9 cellular contexts compared by ENCODE assay signal in the genomic region with DNA sequence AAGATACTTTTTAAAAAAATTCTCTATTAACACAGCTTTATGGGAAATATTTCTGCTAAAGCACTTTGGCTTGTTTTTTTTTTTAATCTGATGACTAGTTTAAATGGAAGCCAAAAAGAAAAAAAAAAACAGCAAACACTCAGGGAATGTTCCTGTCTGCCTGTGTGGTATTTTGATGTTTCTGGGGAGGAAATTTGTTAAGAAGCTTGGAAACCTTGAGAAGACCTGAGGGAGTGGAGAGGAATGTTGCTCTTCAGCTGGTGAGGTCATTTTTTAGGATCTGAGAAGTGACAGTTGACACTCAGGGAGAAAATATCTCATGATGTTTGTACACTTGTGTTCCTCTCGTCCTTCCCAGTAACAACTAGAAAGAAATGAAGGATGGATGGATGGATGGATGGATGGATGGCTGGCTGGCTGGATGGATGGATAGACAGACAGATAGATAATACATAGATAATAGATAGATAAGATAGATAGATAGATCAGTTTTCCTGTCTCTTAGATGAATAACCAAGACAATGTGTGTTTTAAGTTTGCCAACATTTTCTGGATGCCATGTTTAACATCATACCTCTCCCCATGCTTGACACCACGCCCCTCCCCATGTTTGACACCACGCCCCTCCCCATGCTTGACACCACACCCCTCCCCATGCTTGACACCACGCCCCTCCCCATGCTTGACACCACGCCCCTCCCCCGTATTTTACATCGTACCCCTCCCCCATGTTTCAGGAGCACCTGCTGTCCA.
A peak's percentile ranks its signal among the peaks of the same experiment; 100 is the strongest.
DNase-seq lines count a peak whose midpoint lies in the region; ATAC-seq and TF ChIP-seq lines count a peak whose summit lies in the region.
"Had no signal": no experiment of that assay in that cellular context is flagged by ENCODE, and none has a peak within 500 bp of the region (broad histone marks: within the 10 kb centered on the region; RNA-seq: fewer than 3 reads in every experiment).

No MANE protein-coding gene starts in this region.

- peak; percentile 81 for DNase-seq in fibroblast of mammary gland (ENCODE audit: low read depth)
- no peak for DNase-seq in sciatic nerve (ENCODE audit: low spot score)
- no peak for DNase-seq in RPMI8226
- no peak for DNase-seq in immature natural killer cell

- H3K27me3 ChIP-seq in DOHH2 (ENCODE audit: control insufficient read depth, low read length) (no peaks in the 10 kb centered on the region), SU-DHL-6 (ENCODE audit: low read length) (no peaks in the 10 kb centered on the region)

- H3K4me3 ChIP-seq in DOHH2 (ENCODE audit: low read length) (peak overlapping the region; percentile 55), SU-DHL-6 (ENCODE audit: insufficient read depth, low read length, poor library complexity, severe bottlenecking) (peak overlapping the region; percentile 9), fibroblast of mammary gland (ENCODE audit: control insufficient read depth, low read depth, low read length) (no peak overlapping the region)

- no peaks in the 10 kb centered on the region for H3K4me1 Mint-ChIP-seq in immature natural killer cell

- H3K36me3 ChIP-seq in DOHH2 (ENCODE audit: control insufficient read depth, low read length) = no peaks in the 10 kb centered on the region
- H3K36me3 ChIP-seq in SU-DHL-6 (ENCODE audit: low read length) = no peaks in the 10 kb centered on the region

- peak overlapping the region; percentile 72 for H3K27ac ChIP-seq in DOHH2 (ENCODE audit: low read depth, low read length)
- H3K27ac ChIP-seq in SU-DHL-6 (ENCODE audit: low read depth, low read length) = peak overlapping the region; percentile 38

- H3K79me2 ChIP-seq in DOHH2 (ENCODE audit: control insufficient read depth, low read length) (no peaks in the 10 kb centered on the region), SU-DHL-6 (ENCODE audit: insufficient read depth, low read length) (no peaks in the 10 kb centered on the region)

- H3K36me3 Mint-ChIP-seq in immature natural killer cell = peaks cover 0 to 8% (median 0%) of the 10 kb centered on the region in 3 donors

- H3K9me3 ChIP-seq in DOHH2 (ENCODE audit: control insufficient read depth, insufficient read depth, low read length) (no peaks in the 10 kb centered on the region), SU-DHL-6 (ENCODE audit: insufficient read depth, low read length) (no peaks in the 10 kb centered on the region)

- ATAC-seq in sciatic nerve (peak; percentile 68), GM19395 (IDR thresholded peaks at IDR 0.05; ENCODE audit: unreplicated experiment) (no peak)
- ATAC-seq in activated CD4-positive, CD25-positive, alpha-beta regulatory T cell treated with anti-CD3 and anti-CD28 coated beads, Interleukin-2, amount 50 U/mL, for 24 hours = no peak
- ATAC-seq: HepG2 had no signal

- no peak overlapping the region for H2AFZ ChIP-seq in SU-DHL-6 (ENCODE audit: low read depth, low read length, severe bottlenecking)

- H3K4me1 ChIP-seq in DOHH2 (ENCODE audit: control insufficient read depth, low read length) = peaks cover 53% of the 10 kb centered on the region

- H3K9ac ChIP-seq in SU-DHL-6 (ENCODE audit: low read length) = no peak overlapping the region

- TF ChIP-seq CTCF in DOHH2 (IDR thresholded peaks at IDR 0.05; ENCODE audit: low read depth, low read length, poor library complexity, severe bottlenecking) (no peak), SU-DHL-6 (IDR thresholded peaks at IDR 0.05; ENCODE audit: insufficient read depth, low read length, poor library complexity, severe bottlenecking) (no peak), fibroblast of mammary gland (conservative IDR thresholded peaks at IDR 0.05; ENCODE audit: control insufficient read depth, insufficient read depth, low read depth, low read length) (no peak)

- H3F3A ChIP-seq in DOHH2 (ENCODE audit: control insufficient read depth, insufficient read depth) (peaks cover 11% of the 10 kb centered on the region; the same call in 1 of the 2 replicates), SU-DHL-6 (ENCODE audit: insufficient read depth) (peaks cover 18% of the 10 kb centered on the region)

- H4K20me1 ChIP-seq in DOHH2 (ENCODE audit: control insufficient read depth, insufficient read depth, low read depth, low read length) (no peaks in the 10 kb centered on the region), SU-DHL-6 (ENCODE audit: low read depth, low read length) (no peaks in the 10 kb centered on the region)

- H3K27ac Mint-ChIP-seq in immature natural killer cell = no peak overlapping the region

- peaks cover 0 to 3% (median 0%) of the 10 kb centered on the region in 3 donors for H3K27me3 Mint-ChIP-seq in immature natural killer cell (ENCODE audit: low read depth in 3 of 3)

- H3K9me2 ChIP-seq in DOHH2 (replicated peaks; ENCODE audit: control insufficient read depth, low read length) (no peaks in the 10 kb centered on the region), SU-DHL-6 (replicated peaks; ENCODE audit: insufficient read depth, low read length) (no peaks in the 10 kb centered on the region)

- peak overlapping the region; percentile 76 for H3K4me2 ChIP-seq in DOHH2 (ENCODE audit: low read length)
- peak overlapping the region; percentile 43 for H3K4me2 ChIP-seq in SU-DHL-6 (ENCODE audit: low read depth, low read length, poor library complexity, severe bottlenecking)

- H3K4me3 Mint-ChIP-seq in immature natural killer cell = no peak overlapping the region

- intact Hi-C loops in sciatic nerve (cut with DNase I) = no loop called here

- H3K9me3 Mint-ChIP-seq in immature natural killer cell = no peaks in the 10 kb centered on the region
